ENCODE assay signal across 9 cellular contexts in genomic region chr9:110255064-110255416, GRCh38. TPM values are rescaled to one million over a fixed set of nuclear protein-coding genes. Genes with fewer than 3 reads are reported as not detected.
DNase-seq lines count a peak whose midpoint lies in the region; ATAC-seq and TF ChIP-seq lines count a peak whose summit lies in the region.
"Had no signal": no experiment of that assay in that cellular context is flagged by ENCODE, and none has a peak within 500 bp of the region (broad histone marks: within the 10 kb centered on the region; RNA-seq: fewer than 3 reads in every experiment).

No MANE protein-coding gene starts in this region.

- CTCF ChIA-PET in activated CD4-positive, alpha-beta T cell treated with anti-CD3 and anti-CD28 coated beads, Interleukin-2, amount 10 ng/mL, durations not matched to agents 7 days and 5 days (lab: Charles Lee), result no interaction called here

- DNase-seq in activated CD4-positive, alpha-beta T cell treated with anti-CD3 and anti-CD28 coated beads, Interleukin-2, amount 10 ng/mL, durations not matched to agents 7 days and 5 days, result peak; percentile 8
- DNase-seq in activated CD4-positive, alpha-beta T cell treated with anti-CD3 and anti-CD28 coated beads, Interleukin-2, amount 50 U/mL, for 48 hours, result no peak
- peak; percentile 37 for DNase-seq in activated naive CD8-positive, alpha-beta T cell treated with anti-CD3 and anti-CD28 coated beads, Interleukin-2, amount 10 ng/mL, durations not matched to agents 7 days and 5 days
- DNase-seq in thyroid gland, result peak in 1 of 2 donors; percentile 13
- DNase-seq in ureter (ENCODE audit: low spot score), result no peak
- no peak for DNase-seq in NCI-H146 (lab: John Stamatoyannopoulos, UW)
- no peak for DNase-seq in NCI-H146 treated with DMSO at 0.1 percent for 48 hours (lab: John Stamatoyannopoulos, UW; ENCODE audit: unreplicated experiment)

- H3K27ac ChIP-seq in layer of hippocampus (ENCODE audit: low read depth, low read length) (peak overlapping the region; percentile 72), thyroid gland (peak overlapping the region; percentile 87 to 95 (median 94))

- no peaks in the 10 kb centered on the region for H3K9me3 ChIP-seq in thyroid gland

- POLR2A ChIA-PET in activated CD4-positive, alpha-beta T cell treated with anti-CD3 and anti-CD28 coated beads, Interleukin-2, amount 10 ng/mL, durations not matched to agents 7 days and 5 days (lab: Charles Lee), result no interaction called here
- POLR2A ChIA-PET in activated naive CD8-positive, alpha-beta T cell treated with anti-CD3 and anti-CD28 coated beads, Interleukin-2, amount 10 ng/mL, durations not matched to agents 7 days and 5 days (lab: Charles Lee), result no interaction called here

- H3K36me3 ChIP-seq in thyroid gland, result peaks cover 0 to 4% of the 10 kb centered on the region in 2 donors

- TF ChIP-seq CTCF in thyroid gland (IDR thresholded peaks at IDR 0.05), result no peak

- no peaks in the 10 kb centered on the region for H3K9me3 Mint-ChIP-seq in activated CD4-positive, alpha-beta T cell treated with anti-CD3 and anti-CD28 coated beads, Interleukin-2, amount 10 ng/mL, durations not matched to agents 7 days and 5 days
- H3K9me3 Mint-ChIP-seq in activated naive CD8-positive, alpha-beta T cell treated with anti-CD3 and anti-CD28 coated beads, Interleukin-2, amount 10 ng/mL, durations not matched to agents 7 days and 5 days, result no peaks in the 10 kb centered on the region

- peak overlapping the region; percentile 98 for H3K4me3 Mint-ChIP-seq in activated CD4-positive, alpha-beta T cell treated with anti-CD3 and anti-CD28 coated beads, Interleukin-2, amount 10 ng/mL, durations not matched to agents 7 days and 5 days
- H3K4me3 Mint-ChIP-seq in activated naive CD8-positive, alpha-beta T cell treated with anti-CD3 and anti-CD28 coated beads, Interleukin-2, amount 10 ng/mL, durations not matched to agents 7 days and 5 days, result peak overlapping the region; percentile 99

- H3K27me3 Mint-ChIP-seq in activated CD4-positive, alpha-beta T cell treated with anti-CD3 and anti-CD28 coated beads, Interleukin-2, amount 10 ng/mL, durations not matched to agents 7 days and 5 days, result no peaks in the 10 kb centered on the region
- no peaks in the 10 kb centered on the region for H3K27me3 Mint-ChIP-seq in activated naive CD8-positive, alpha-beta T cell treated with anti-CD3 and anti-CD28 coated beads, Interleukin-2, amount 10 ng/mL, durations not matched to agents 7 days and 5 days

- peaks cover 63% of the 10 kb centered on the region for H3K4me1 Mint-ChIP-seq in activated CD4-positive, alpha-beta T cell treated with anti-CD3 and anti-CD28 coated beads, Interleukin-2, amount 10 ng/mL, durations not matched to agents 7 days and 5 days
- H3K4me1 Mint-ChIP-seq in activated naive CD8-positive, alpha-beta T cell treated with anti-CD3 and anti-CD28 coated beads, Interleukin-2, amount 10 ng/mL, durations not matched to agents 7 days and 5 days, result peaks cover 33% of the 10 kb centered on the region

- intact Hi-C loops in thyroid gland (cut with DNase I), result no loop called here

- H3K4me3 ChIP-seq in thyroid gland (replicated peaks in 1 of 3), result peak overlapping the region in 2 of 3 donors; percentile 84 to 92

- peaks cover 11 to 19% of the 10 kb centered on the region in 2 donors for H3K4me1 ChIP-seq in thyroid gland

- H3K27ac Mint-ChIP-seq in activated CD4-positive, alpha-beta T cell treated with anti-CD3 and anti-CD28 coated beads, Interleukin-2, amount 10 ng/mL, durations not matched to agents 7 days and 5 days, result peak overlapping the region; percentile 99
- H3K27ac Mint-ChIP-seq in activated naive CD8-positive, alpha-beta T cell treated with anti-CD3 and anti-CD28 coated beads, Interleukin-2, amount 10 ng/mL, durations not matched to agents 7 days and 5 days, result peak overlapping the region; percentile 99

- no peak for TF ChIP-seq POLR2A in thyroid gland (IDR thresholded peaks at IDR 0.05)

- no peak for ATAC-seq in activated naive CD8-positive, alpha-beta T cell treated with anti-CD3 and anti-CD28 coated beads, Interleukin-2, amount 10 ng/mL, durations not matched to agents 7 days and 5 days (ENCODE audit: low read depth)

- H3K36me3 Mint-ChIP-seq in activated CD4-positive, alpha-beta T cell treated with anti-CD3 and anti-CD28 coated beads, Interleukin-2, amount 10 ng/mL, durations not matched to agents 7 days and 5 days (ENCODE audit: low read depth), result peaks cover 19% of the 10 kb centered on the region
- peaks cover 13% of the 10 kb centered on the region for H3K36me3 Mint-ChIP-seq in activated naive CD8-positive, alpha-beta T cell treated with anti-CD3 and anti-CD28 coated beads, Interleukin-2, amount 10 ng/mL, durations not matched to agents 7 days and 5 days

- H3K27me3 ChIP-seq in layer of hippocampus (ENCODE audit: control insufficient read depth, insufficient read depth, low read length), result no peaks in the 10 kb centered on the region
- H3K27me3 ChIP-seq in thyroid gland, result no peaks in the 10 kb centered on the region

- WGBS in thyroid gland, 2 donors, result 2 to 7% methylated on average over 15 to 16 of the region's 16 CpGs

RNA-seq across cellular contexts. Expression of gene TXN, which starts 1.3 kb away (rescaled TPM):
- total RNA-seq in activated CD4-positive, alpha-beta T cell treated with anti-CD3 and anti-CD28 coated beads, Interleukin-2, amount 10 ng/mL, durations not matched to agents 7 days and 5 days, result 100 to 1,000 TPM; 206 to 209 TPM
- total RNA-seq in activated naive CD8-positive, alpha-beta T cell treated with anti-CD3 and anti-CD28 coated beads, Interleukin-2, amount 10 ng/mL, durations not matched to agents 7 days and 5 days, result 100 to 1,000 TPM; 135 to 141 TPM
- total RNA-seq in thyroid gland, result 100 to 1,000 TPM; 148 to 252 (median 172) TPM
- total RNA-seq in ureter, result 170 TPM

RNA-seq across cellular contexts. Expression of gene C9orf152, which starts 47.1 kb away (rescaled TPM):
- total RNA-seq in activated CD4-positive, alpha-beta T cell treated with anti-CD3 and anti-CD28 coated beads, Interleukin-2, amount 10 ng/mL, durations not matched to agents 7 days and 5 days, result not detected
- total RNA-seq in activated naive CD8-positive, alpha-beta T cell treated with anti-CD3 and anti-CD28 coated beads, Interleukin-2, amount 10 ng/mL, durations not matched to agents 7 days and 5 days, result not detected
- total RNA-seq in thyroid gland, result under 1 TPM in 2 of 4 donors, not detected in 2; 0.20 to 0.33 TPM
- total RNA-seq in ureter, result 6.7 TPM
- total RNA-seq: temporal lobe had no signal

Comparison
In these comparisons a context has a peak if more than half of its experiments do, and no peak if none do; other contexts are left out.
1. DNase-seq: peak in activated CD4-positive, alpha-beta T cell treated with anti-CD3 and anti-CD28 coated beads, Interleukin-2, amount 10 ng/mL, durations not matched to agents 7 days and 5 days (single experiment) and activated naive CD8-positive, alpha-beta T cell treated with anti-CD3 and anti-CD28 coated beads, Interleukin-2, amount 10 ng/mL, durations not matched to agents 7 days and 5 days (single experiment); none in activated CD4-positive, alpha-beta T cell treated with anti-CD3 and anti-CD28 coated beads, Interleukin-2, amount 50 U/mL, for 48 hours (0 of 2), ureter (single experiment), NCI-H146 (single experiment) and NCI-H146 treated with DMSO at 0.1 percent for 48 hours (single experiment).